Comparison of ENCODE assay signal across 10 cellular contexts in the genomic region with DNA sequence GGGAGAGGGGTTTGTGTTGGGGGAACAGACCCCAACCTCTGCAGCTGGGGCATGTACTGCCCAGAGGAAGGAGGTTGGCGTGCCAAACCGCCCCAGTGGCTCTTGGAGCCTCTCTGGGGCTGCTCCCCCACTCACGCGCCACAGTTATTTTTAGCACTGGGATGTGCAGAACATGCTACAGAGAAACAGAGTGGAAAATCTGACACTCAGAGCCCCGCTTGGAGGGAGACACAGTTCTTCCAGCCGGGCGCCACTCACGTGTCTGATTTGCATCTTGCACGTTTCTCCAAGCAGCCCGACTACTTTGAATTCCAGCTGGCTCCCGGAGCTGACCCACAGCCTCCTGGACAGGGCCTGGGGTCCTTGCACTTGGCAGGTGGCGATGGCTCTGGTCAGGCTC.
DNase-seq lines count a peak whose midpoint lies in the region; ATAC-seq and TF ChIP-seq lines count a peak whose summit lies in the region.
"Had no signal": no experiment of that assay in that cellular context is flagged by ENCODE, and none has a peak within 500 bp of the region (broad histone marks: within the 10 kb centered on the region; RNA-seq: fewer than 3 reads in every experiment).

No MANE protein-coding gene starts in this region.

- TF ChIP-seq CTCF in choroid plexus epithelial cell (conservative IDR thresholded peaks at IDR 0.05; ENCODE audit: low read depth, low read length): no peak

- H3K27ac ChIP-seq in aorta (ENCODE audit: low read depth in 1 of 2, low read length in 2 of 2): peak overlapping the region in 1 of 2 donors; percentile 64

- DNase-seq in stimulated activated CD4-positive, alpha-beta T cell treated with anti-CD3 and anti-CD28 coated beads, Interleukin-1b, Interleukin-23, amount 100 ng/mL, for 48 hours: peak; percentile 19
- no peak for DNase-seq in stimulated activated CD4-positive, alpha-beta T cell treated with anti-CD3 and anti-CD28 coated beads, Interleukin-2, amount 100 ng/mL, for 48 hours
- peak; percentile 59 for DNase-seq in choroid plexus epithelial cell (ENCODE audit: low read depth)
- peak; percentile 6 for DNase-seq in middle frontal gyrus (ENCODE audit: extremely low spot score, low spot score)
- DNase-seq in aorta: peak; percentile 91
- no peak for DNase-seq in SW480 (ENCODE audit: low spot score)
- no peak for DNase-seq in activated CD8-positive, alpha-beta memory T cell treated with anti-CD3 and anti-CD28 coated beads, Interleukin-2, amount 50 U/mL, for 4 hours
- DNase-seq: DMS53 had no signal

- ATAC-seq in aorta (ENCODE audit: low FRiP score): peak; percentile 86
- no peak for ATAC-seq in HG03457 (IDR thresholded peaks at IDR 0.05; ENCODE audit: unreplicated experiment)

- H3K27me3 ChIP-seq in aorta (ENCODE audit: control insufficient read depth in 1 of 2, insufficient read depth in 2 of 2, low read length in 1 of 2): no peaks in the 10 kb centered on the region

- H3K4me1 ChIP-seq in aorta (ENCODE audit: control insufficient read depth in 1 of 2, insufficient read depth in 2 of 2, low read length in 2 of 2): no peaks in the 10 kb centered on the region

- intact Hi-C loops in aorta (cut with DNase I): loop anchor here in 1 of 2 donors (5.0 to 10.0 kb wide), 2 partner anchors 87 to 849 kb away; partner anchors contain the start of gene ZMIZ1

- no peaks in the 10 kb centered on the region for H3K9me3 ChIP-seq in aorta (ENCODE audit: control insufficient read depth, low read length)

- no peaks in the 10 kb centered on the region for H3K36me3 ChIP-seq in aorta (ENCODE audit: control insufficient read depth in 1 of 2, insufficient read depth in 2 of 2, low read length in 1 of 2)

- H3K4me3 ChIP-seq in choroid plexus epithelial cell (ENCODE audit: low read depth, low read length): no peak overlapping the region
- H3K4me3 ChIP-seq in aorta (ENCODE audit: low read length in 2 of 2): no peak overlapping the region
- H3K4me3 ChIP-seq: lung had no signal

- 3 to 6% methylated on average over 12 of the region's 12 CpGs for WGBS in aorta, 2 donors

Comparison
In these comparisons a context has a peak if more than half of its experiments do, and no peak if none do; other contexts are left out.
1. DNase-seq: peak in stimulated activated CD4-positive, alpha-beta T cell treated with anti-CD3 and anti-CD28 coated beads, Interleukin-1b, Interleukin-23, amount 100 ng/mL, for 48 hours (single experiment), choroid plexus epithelial cell (single experiment), middle frontal gyrus (single experiment) and aorta (2 of 2); none in stimulated activated CD4-positive, alpha-beta T cell treated with anti-CD3 and anti-CD28 coated beads, Interleukin-2, amount 100 ng/mL, for 48 hours (0 of 2), SW480 (single experiment) and activated CD8-positive, alpha-beta memory T cell treated with anti-CD3 and anti-CD28 coated beads, Interleukin-2, amount 50 U/mL, for 4 hours (single experiment).